In genomic region chr16:69395859-69396186, GRCh38 we compare ENCODE assay signal across 11 cellular contexts. TPM values are rescaled to one million over a fixed set of nuclear protein-coding genes. Genes with fewer than 3 reads are reported as not detected.
DNase-seq lines count a peak whose midpoint lies in the region; ATAC-seq and TF ChIP-seq lines count a peak whose summit lies in the region.
"Had no signal": no experiment of that assay in that cellular context is flagged by ENCODE, and none has a peak within 500 bp of the region (broad histone marks: within the 10 kb centered on the region; RNA-seq: fewer than 3 reads in every experiment).

No MANE protein-coding gene starts in this region.

- H3K36me3 ChIP-seq in right atrium auricular region, result no peaks in the 10 kb centered on the region
- no peaks in the 10 kb centered on the region for H3K36me3 ChIP-seq in uterus
- no peaks in the 10 kb centered on the region for H3K36me3 ChIP-seq in HAP-1 (replicated peaks)

- no peak for ATAC-seq in left ventricle myocardium superior
- ATAC-seq in naive thymus-derived CD8-positive, alpha-beta T cell, result no peak

- in situ Hi-C loops in HAP-1 (cut with MboI; ENCODE audit: low sequenced_read_pairs), result no loop called here

- H3K4me3 ChIP-seq in right atrium auricular region (no peak overlapping the region), uterus (no peak overlapping the region), HAP-1 (no peak overlapping the region)

- H3K36me3 Mint-ChIP-seq in brain, result no peaks in the 10 kb centered on the region
- no peaks in the 10 kb centered on the region for H3K36me3 Mint-ChIP-seq in naive thymus-derived CD8-positive, alpha-beta T cell

- peak overlapping the region; percentile 89 to 97 (median 93) for H3K27ac Mint-ChIP-seq in brain
- H3K27ac Mint-ChIP-seq in naive thymus-derived CD8-positive, alpha-beta T cell, result peak overlapping the region in 7 of 10 donors; percentile 1 to 39 (median 15)

- H3K4me1 ChIP-seq in right atrium auricular region (peaks cover 0 to 25% of the 10 kb centered on the region in 2 donors), uterus (peaks cover 0 to 9% of the 10 kb centered on the region in 2 donors), HAP-1 (peaks cover 14% of the 10 kb centered on the region)

- POLR2A ChIA-PET in naive thymus-derived CD8-positive, alpha-beta T cell (lab: Charles Lee), result interaction anchor here (0.6 to 1.3 kb wide), 5 partner anchors 8 to 359 kb away, joined by 3 to 6 read pairs (median 5); partner anchors contain the start of genes CYB5B, NFAT5 and NOB1

- DNase-seq in right atrium auricular region (ENCODE audit: low spot score), result no peak
- no peak for DNase-seq in left ventricle myocardium superior
- no peak for DNase-seq in naive thymus-derived CD8-positive, alpha-beta T cell
- no peak for DNase-seq in uterus
- DNase-seq in NCI-H146 (lab: John Stamatoyannopoulos, UW), result no peak
- no peak for DNase-seq in HAP-1 (ENCODE audit: low spot score in 2 of 2)
- no peak for DNase-seq in iPS-NIHi11 (ENCODE audit: low spot score)

- no peak for TF ChIP-seq POLR2A in uterus (IDR thresholded peaks at IDR 0.05)

- H3K4me3 Mint-ChIP-seq in brain, result peak overlapping the region; percentile 11 to 28 (median 15)
- H3K4me3 Mint-ChIP-seq in naive thymus-derived CD8-positive, alpha-beta T cell, result peak overlapping the region in 2 of 10 donors; percentile 9 to 35
- H3K4me3 Mint-ChIP-seq: activated T-helper 1 cell treated with anti-CD3 and anti-CD28 coated beads, Interleukin-12 subunit alpha, Interleukin-12 subunit beta, Interleukin-2, Interleukin-4 antibody, amounts not matched to agents 30 ng/mL and 10 ng/mL and 1 ng/mL, durations not matched to agents 14 hours and 24 hours and 36 hours had no signal

- H3K4me1 Mint-ChIP-seq in brain, result peaks cover 38% of the 10 kb centered on the region
- H3K4me1 Mint-ChIP-seq in naive thymus-derived CD8-positive, alpha-beta T cell, result peaks cover 3 to 9% (median 6%) of the 10 kb centered on the region in 4 donors

- no peaks in the 10 kb centered on the region for H3K9me3 Mint-ChIP-seq in brain
- no peaks in the 10 kb centered on the region for H3K9me3 Mint-ChIP-seq in naive thymus-derived CD8-positive, alpha-beta T cell
- H3K9me3 Mint-ChIP-seq: activated T-helper 1 cell treated with anti-CD3 and anti-CD28 coated beads, Interleukin-12 subunit alpha, Interleukin-12 subunit beta, Interleukin-2, Interleukin-4 antibody, amounts not matched to agents 30 ng/mL and 10 ng/mL and 1 ng/mL, durations not matched to agents 14 hours and 24 hours and 36 hours had no signal

- H3K27ac ChIP-seq in right atrium auricular region (peak overlapping the region; percentile 69 to 75), uterus (peak overlapping the region; percentile 77 to 90)

- H3K27me3 ChIP-seq in right atrium auricular region, result no peaks in the 10 kb centered on the region
- no peaks in the 10 kb centered on the region for H3K27me3 ChIP-seq in uterus
- H3K27me3 ChIP-seq in HAP-1 (ENCODE audit: low read depth), result no peaks in the 10 kb centered on the region

- no peak for TF ChIP-seq CTCF in right atrium auricular region (IDR thresholded peaks at IDR 0.05)
- no peak for TF ChIP-seq CTCF in brain (conservative IDR thresholded peaks at IDR 0.05)
- TF ChIP-seq CTCF in uterus (IDR thresholded peaks at IDR 0.05), result no peak

- H3K27me3 Mint-ChIP-seq in brain, result peaks cover 18% of the 10 kb centered on the region
- H3K27me3 Mint-ChIP-seq in naive thymus-derived CD8-positive, alpha-beta T cell, result peaks cover 0 to 2% (median 0%) of the 10 kb centered on the region in 5 donors

- H3K9me3 ChIP-seq in right atrium auricular region (no peaks in the 10 kb centered on the region), uterus (no peaks in the 10 kb centered on the region), HAP-1 (no peaks in the 10 kb centered on the region)

- intact Hi-C loops in left ventricle myocardium superior (cut with micrococcal nuclease) (loop anchor here (10.0 kb wide), 1 partner anchor 169 kb away; the partner anchor contains the start of gene NFAT5), uterus (cut with DNase I; ENCODE audit: low total_unique reads) (loop anchor here (10.0 kb wide), 1 partner anchor 359 kb away; the partner anchor contains the start of gene NOB1)

RNA-seq across cellular contexts. Expression of gene TERF2, which starts 10.0 kb away (rescaled TPM):
- 10 to 100 TPM; 17.1 to 19.2 TPM for total RNA-seq in right atrium auricular region
- 26.8 TPM for total RNA-seq in left ventricle myocardium superior
- 48.4 TPM for polyA plus RNA-seq in brain (ENCODE audit: insufficient read depth, low read depth, low replicate concordance)
- 10 to 100 TPM; 51.1 to 59.8 TPM for total RNA-seq in naive thymus-derived CD8-positive, alpha-beta T cell
- polyA plus RNA-seq in naive thymus-derived CD8-positive, alpha-beta T cell, result 10 to 100 TPM; 22.0 to 30.9 (median 29.7) TPM
- 10 to 100 TPM; 13.5 to 62.2 (median 27.1) TPM for total RNA-seq in uterus

RNA-seq across cellular contexts. Expression of gene CYB5B, which starts 28.6 kb away (rescaled TPM):
- total RNA-seq in right atrium auricular region (10 to 100 TPM; 29.4 to 31.9 TPM), left ventricle myocardium superior (59.8 TPM), uterus (10 to 100 TPM; 24.1 to 70.3 (median 57.6) TPM)
- 138 TPM for polyA plus RNA-seq in brain (ENCODE audit: insufficient read depth, low read depth, low replicate concordance)
- total RNA-seq in naive thymus-derived CD8-positive, alpha-beta T cell, result 10 to 100 TPM; 45.6 to 47.3 TPM
- 10 to 100 TPM; 83.3 to 96.4 (median 90.4) TPM for polyA plus RNA-seq in naive thymus-derived CD8-positive, alpha-beta T cell

RNA-seq across cellular contexts. Expression of gene TMED6, which starts 44.2 kb away (rescaled TPM):
- total RNA-seq in right atrium auricular region, result not detected
- total RNA-seq in left ventricle myocardium superior, result not detected
- not detected for polyA plus RNA-seq in brain (ENCODE audit: insufficient read depth, low read depth, low replicate concordance)
- 1 to 10 TPM; 4.5 to 5.2 TPM for total RNA-seq in naive thymus-derived CD8-positive, alpha-beta T cell
- polyA plus RNA-seq in naive thymus-derived CD8-positive, alpha-beta T cell, result under 1 TPM in 1 of 3 donors, not detected in 2; 0.43 TPM
- total RNA-seq in uterus, result under 1 TPM in 1 of 4 donors, not detected in 3; 0.98 TPM
- total RNA-seq: dermis microvascular lymphatic vessel endothelial cell, LHCN-M2 had no signal

RNA-seq across cellular contexts. Expression of gene NIP7, which starts 56.3 kb away (rescaled TPM):
- total RNA-seq in right atrium auricular region, result 1 to 10 TPM; 5.9 to 6.6 TPM
- total RNA-seq in left ventricle myocardium superior, result 8.0 TPM
- polyA plus RNA-seq in brain (ENCODE audit: insufficient read depth, low read depth, low replicate concordance), result 9.3 TPM
- total RNA-seq in naive thymus-derived CD8-positive, alpha-beta T cell, result 10 to 100 TPM; 33.0 to 34.4 TPM
- polyA plus RNA-seq in naive thymus-derived CD8-positive, alpha-beta T cell, result 10 to 100 TPM; 17.6 to 24.8 (median 18.5) TPM
- total RNA-seq in uterus, result 10 to 100 TPM in 3 of 4 donors, 1 to 10 TPM in 1; 6.2 to 21.7 (median 16.9) TPM

RNA-seq across cellular contexts. Expression of gene COG8, which starts 56.5 kb away (rescaled TPM):
- 10 to 100 TPM; 24.4 to 31.8 TPM for total RNA-seq in right atrium auricular region
- 25.9 TPM for total RNA-seq in left ventricle myocardium superior
- polyA plus RNA-seq in brain (ENCODE audit: insufficient read depth, low read depth, low replicate concordance), result 44.5 TPM
- total RNA-seq in naive thymus-derived CD8-positive, alpha-beta T cell, result 10 to 100 TPM; 62.0 to 65.5 TPM
- polyA plus RNA-seq in naive thymus-derived CD8-positive, alpha-beta T cell, result 10 to 100 TPM; 33.6 to 42.0 (median 39.6) TPM
- 10 to 100 TPM; 39.4 to 58.8 (median 43.0) TPM for total RNA-seq in uterus
